13 cellular contexts compared by ENCODE assay signal in the genomic region with DNA sequence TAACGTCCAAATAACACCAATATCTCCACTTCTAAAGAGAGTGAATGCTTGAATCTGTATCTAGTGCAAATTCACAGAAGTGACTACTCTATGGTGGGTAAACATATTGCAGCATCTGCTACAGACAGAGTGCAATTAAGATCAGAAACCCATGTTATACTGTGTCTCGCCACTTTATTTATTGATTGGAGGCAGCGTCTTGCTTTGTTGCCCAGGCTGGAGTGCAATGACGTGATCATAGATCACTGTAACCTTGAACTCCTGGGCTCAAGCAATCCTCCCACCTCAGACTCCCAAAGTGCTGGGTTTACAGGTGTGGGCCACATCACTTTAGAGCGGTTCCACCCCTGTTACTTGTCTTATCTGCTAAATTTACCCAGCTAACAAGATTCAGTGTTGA. TPM values are rescaled to one million over a fixed set of nuclear protein-coding genes. Genes with fewer than 3 reads are reported as not detected.
DNase-seq lines count a peak whose midpoint lies in the region; ATAC-seq and TF ChIP-seq lines count a peak whose summit lies in the region.
"Had no signal": no experiment of that assay in that cellular context is flagged by ENCODE, and none has a peak within 500 bp of the region (broad histone marks: within the 10 kb centered on the region; RNA-seq: fewer than 3 reads in every experiment).

No MANE protein-coding gene starts in this region.

- peak overlapping the region; percentile 47 for H3K4me3 ChIP-seq in OCI-LY3 (ENCODE audit: low read length)
- H3K4me3 ChIP-seq: ascending aorta, dorsolateral prefrontal cortex, spleen had no signal

- peak overlapping the region; percentile 24; the same call in 1 of the 2 replicates for H3K9ac ChIP-seq in OCI-LY3 (ENCODE audit: low read length)

- no peak overlapping the region for H3K4me3 Mint-ChIP-seq in chondrocyte (ENCODE audit: unreplicated experiment)
- H3K4me3 Mint-ChIP-seq in osteocyte (ENCODE audit: unreplicated experiment) = no peak overlapping the region

- no peak for DNase-seq in activated naive CD4-positive, alpha-beta T cell treated with anti-CD3 and anti-CD28 coated beads, Interleukin-2, amount 50 U/mL, for 72 hours (ENCODE audit: low spot score in 2 of 2)
- DNase-seq in activated naive CD4-positive, alpha-beta T cell (lab: John Stamatoyannopoulos, UW) = no peak
- DNase-seq in chondrocyte (ENCODE audit: low spot score) = no peak
- DNase-seq in osteocyte (ENCODE audit: extremely low spot score, unreplicated experiment) = no peak
- no peak for DNase-seq in KG1 (lab: John Stamatoyannopoulos, UW)
- DNase-seq in putamen (ENCODE audit: low spot score) = no peak
- no peak for DNase-seq in caudate nucleus (lab: John Stamatoyannopoulos, UW)
- DNase-seq: dorsolateral prefrontal cortex, mesendoderm, NCI-H1105, spleen had no signal

- H3K79me2 ChIP-seq in OCI-LY3 (ENCODE audit: low read length) = no peaks in the 10 kb centered on the region

- H3K27ac Mint-ChIP-seq in activated naive CD4-positive, alpha-beta T cell treated with anti-CD3 and anti-CD28 coated beads, Interleukin-2, amount 50 U/mL, for 72 hours = peak overlapping the region; percentile 90 to 92
- H3K27ac Mint-ChIP-seq in chondrocyte (ENCODE audit: unreplicated experiment) (peak overlapping the region; percentile 98), osteocyte (ENCODE audit: unreplicated experiment) (peak overlapping the region; percentile 99)

- H3K9me3 ChIP-seq in OCI-LY3 (ENCODE audit: insufficient read depth, low read length) = no peaks in the 10 kb centered on the region
- H3K9me3 ChIP-seq: ascending aorta, spleen had no signal

- H3K27me3 Mint-ChIP-seq in chondrocyte (ENCODE audit: low read depth) = no peaks in the 10 kb centered on the region
- H3K27me3 Mint-ChIP-seq in osteocyte (ENCODE audit: unreplicated experiment) = no peaks in the 10 kb centered on the region

- H3K36me3 Mint-ChIP-seq in activated naive CD4-positive, alpha-beta T cell treated with anti-CD3 and anti-CD28 coated beads, Interleukin-2, amount 50 U/mL, for 72 hours = no peaks in the 10 kb centered on the region
- H3K36me3 Mint-ChIP-seq in chondrocyte (ENCODE audit: low read depth) (no peaks in the 10 kb centered on the region), osteocyte (ENCODE audit: unreplicated experiment) (peaks cover 7% of the 10 kb centered on the region)

- peak overlapping the region; percentile 54 for H3K27ac ChIP-seq in OCI-LY3 (ENCODE audit: low read length)
- H3K27ac ChIP-seq in caudate nucleus (ENCODE audit: low read depth, low read length) = no peak overlapping the region
- H3K27ac ChIP-seq: ascending aorta, dorsolateral prefrontal cortex, spleen had no signal

- no peaks in the 10 kb centered on the region for H3K36me3 ChIP-seq in OCI-LY3 (replicated peaks; ENCODE audit: low read depth, low read length)
- H3K36me3 ChIP-seq: ascending aorta, spleen had no signal

- H3K9me3 Mint-ChIP-seq in activated naive CD4-positive, alpha-beta T cell treated with anti-CD3 and anti-CD28 coated beads, Interleukin-2, amount 50 U/mL, for 72 hours = no peaks in the 10 kb centered on the region
- H3K9me3 Mint-ChIP-seq in chondrocyte (ENCODE audit: low read depth) = peaks cover 6% of the 10 kb centered on the region
- H3K9me3 Mint-ChIP-seq in osteocyte (ENCODE audit: unreplicated experiment) = no peaks in the 10 kb centered on the region

- peak; percentile 32 to 61 for ATAC-seq in activated naive CD4-positive, alpha-beta T cell treated with anti-CD3 and anti-CD28 coated beads, Interleukin-2, amount 50 U/mL, for 72 hours

- no peak for TF ChIP-seq CTCF in OCI-LY3 (IDR thresholded peaks at IDR 0.05; ENCODE audit: low read depth, low read length)
- no peak for TF ChIP-seq CTCF in chondrocyte (IDR thresholded peaks at IDR 0.05)
- no peak for TF ChIP-seq CTCF in osteocyte (IDR thresholded peaks at IDR 0.05)

- H3K4me1 ChIP-seq in OCI-LY3 (ENCODE audit: low read length) = peaks cover 17% of the 10 kb centered on the region
- H3K4me1 ChIP-seq: ascending aorta, spleen had no signal

- no peaks in the 10 kb centered on the region for H4K20me1 ChIP-seq in OCI-LY3 (ENCODE audit: insufficient read depth, low read length)

- peak overlapping the region; percentile 64 for H3K4me2 ChIP-seq in OCI-LY3 (ENCODE audit: low read length)

- no peak overlapping the region for H2AFZ ChIP-seq in OCI-LY3 (ENCODE audit: low read depth, low read length)

- H3K4me1 Mint-ChIP-seq in chondrocyte (ENCODE audit: low read depth) (peaks cover 38% of the 10 kb centered on the region), osteocyte (ENCODE audit: unreplicated experiment) (peaks cover 42% of the 10 kb centered on the region)

- no peaks in the 10 kb centered on the region for H3K27me3 ChIP-seq in OCI-LY3 (ENCODE audit: low read depth, low read length)
- H3K27me3 ChIP-seq: ascending aorta, dorsolateral prefrontal cortex, spleen had no signal

RNA-seq across cellular contexts. Expression of a gene that starts 57.0 kb away (rescaled TPM):
- total RNA-seq in activated naive CD4-positive, alpha-beta T cell treated with anti-CD3 and anti-CD28 coated beads, Interleukin-2, amount 50 U/mL, for 72 hours = 10 to 100 TPM; 11.1 to 13.0 TPM
- 27.0 to 32.9 TPM (median 30.4 TPM) in 3 replicates for total RNA-seq in chondrocyte
- total RNA-seq in osteocyte = 26.7 and 27.3 TPM in 2 replicates
